18 cellular contexts compared by ENCODE assay signal in genomic region chr9:136784997-136785361, GRCh38. TPM values are rescaled to one million over a fixed set of nuclear protein-coding genes. Genes with fewer than 3 reads are reported as not detected.
DNase-seq lines count a peak whose midpoint lies in the region; ATAC-seq and TF ChIP-seq lines count a peak whose summit lies in the region.
"Had no signal": no experiment of that assay in that cellular context is flagged by ENCODE, and none has a peak within 500 bp of the region (broad histone marks: within the 10 kb centered on the region; RNA-seq: fewer than 3 reads in every experiment).

No MANE protein-coding gene starts in this region.

- TF ChIP-seq CTCF in foreskin fibroblast (IDR thresholded peaks at IDR 0.05; ENCODE audit: low read depth, low read length), result no peak

- no peaks in the 10 kb centered on the region for H3K36me3 Mint-ChIP-seq in activated CD8-positive, alpha-beta memory T cell treated with anti-CD3 and anti-CD28 coated beads, Interleukin-2, amount 10 ng/mL, durations not matched to agents 7 days and 5 days
- H3K36me3 Mint-ChIP-seq in T-cell, result no peaks in the 10 kb centered on the region
- H3K36me3 Mint-ChIP-seq in stimulated activated effector memory CD8-positive, alpha-beta T cell treated with anti-CD3 and anti-CD28 coated beads, Interleukin-12 subunit alpha, Interleukin-12 subunit beta, amount 100 ng/mL, for 72 hours, result no peaks in the 10 kb centered on the region
- H3K36me3 Mint-ChIP-seq: CD8-positive, alpha-beta T cell had no signal

- peaks cover 19% of the 10 kb centered on the region for H3K4me1 Mint-ChIP-seq in activated CD8-positive, alpha-beta memory T cell treated with anti-CD3 and anti-CD28 coated beads, Interleukin-2, amount 10 ng/mL, durations not matched to agents 7 days and 5 days
- H3K4me1 Mint-ChIP-seq in T-cell, result peaks cover 0 to 11% (median 5%) of the 10 kb centered on the region in 3 donors
- peaks cover 24% of the 10 kb centered on the region for H3K4me1 Mint-ChIP-seq in stimulated activated effector memory CD8-positive, alpha-beta T cell treated with anti-CD3 and anti-CD28 coated beads, Interleukin-12 subunit alpha, Interleukin-12 subunit beta, amount 100 ng/mL, for 72 hours

- POLR2A ChIA-PET in T-cell (lab: Charles Lee), result no interaction called here

- no peak for DNase-seq in activated CD8-positive, alpha-beta memory T cell treated with anti-CD3 and anti-CD28 coated beads, Interleukin-2, amount 10 ng/mL, durations not matched to agents 7 days and 5 days
- no peak for DNase-seq in activated CD8-positive, alpha-beta memory T cell treated with anti-CD3 and anti-CD28 coated beads for 24 hours
- peak in 1 of 34 experiments; percentile 28 for DNase-seq in T-cell
- DNase-seq in erythroblast (lab: John Stamatoyannopoulos, UW), result peak; percentile 75 to 88
- DNase-seq in stimulated activated effector memory CD8-positive, alpha-beta T cell treated with anti-CD3 and anti-CD28 coated beads, Interleukin-12 subunit alpha, Interleukin-12 subunit beta, amount 100 ng/mL, for 72 hours (ENCODE audit: low spot score in 2 of 2), result no peak
- DNase-seq in foreskin fibroblast, result no peak
- no peak for DNase-seq in MG63
- DNase-seq in ACHN, result no peak
- DNase-seq: 8988T; CD8-positive, alpha-beta T cell; cerebellar nuclear complex; EL; H7; NCI-H2107 had no signal

- no peak overlapping the region for H3K27ac Mint-ChIP-seq in activated CD8-positive, alpha-beta memory T cell treated with anti-CD3 and anti-CD28 coated beads, Interleukin-2, amount 10 ng/mL, durations not matched to agents 7 days and 5 days
- no peak overlapping the region for H3K27ac Mint-ChIP-seq in T-cell
- H3K27ac Mint-ChIP-seq in stimulated activated effector memory CD8-positive, alpha-beta T cell treated with anti-CD3 and anti-CD28 coated beads, Interleukin-12 subunit alpha, Interleukin-12 subunit beta, amount 100 ng/mL, for 72 hours, result peak overlapping the region; percentile 38
- H3K27ac Mint-ChIP-seq: CD8-positive, alpha-beta T cell had no signal

- CTCF ChIA-PET in activated CD8-positive, alpha-beta memory T cell treated with anti-CD3 and anti-CD28 coated beads, Interleukin-2, amount 10 ng/mL, durations not matched to agents 7 days and 5 days (lab: Charles Lee), result interaction anchor here (1.2 to 3.9 kb wide), 4 partner anchors 22 to 250 kb away, joined by 3 to 32 read pairs (median 5); partner anchors contain the start of genes ABCA2 and AJM1
- CTCF ChIA-PET in T-cell (lab: Charles Lee), result no interaction called here

- H3K27me3 ChIP-seq in MG63, result no peaks in the 10 kb centered on the region; the same call in 1 of the 2 replicates
- H3K27me3 ChIP-seq: right atrium auricular region had no signal

- no peaks in the 10 kb centered on the region for H3K9me3 ChIP-seq in MG63
- H3K9me3 ChIP-seq: right atrium auricular region had no signal

- in situ Hi-C loops in ACHN (cut with HindIII; ENCODE audit: low pct_ligation_motif_present, low pct_unique_long_range_greater_than_20kb, low sequenced_read_pairs), result no loop called here

- ATAC-seq in activated CD8-positive, alpha-beta memory T cell treated with anti-CD3 and anti-CD28 coated beads, Interleukin-2, amount 10 ng/mL, durations not matched to agents 7 days and 5 days, result peak; percentile 41
- ATAC-seq in T-cell (replicated peaks in 1 of 4), result peak in 3 of 4 experiments; percentile 36 to 60 (median 39)
- ATAC-seq in stimulated activated effector memory CD8-positive, alpha-beta T cell treated with anti-CD3 and anti-CD28 coated beads, Interleukin-12 subunit alpha, Interleukin-12 subunit beta, amount 100 ng/mL, for 72 hours, result peak; percentile 70
- ATAC-seq: CD8-positive, alpha-beta T cell had no signal

- TF ChIP-seq POLR2A in erythroblast (IDR thresholded peaks at IDR 0.05; ENCODE audit: low read length), result peak; percentile 49

- no peaks in the 10 kb centered on the region for H3K36me3 ChIP-seq in MG63
- H3K36me3 ChIP-seq: right atrium auricular region had no signal

- H3K4me3 Mint-ChIP-seq in activated CD8-positive, alpha-beta memory T cell treated with anti-CD3 and anti-CD28 coated beads, Interleukin-2, amount 10 ng/mL, durations not matched to agents 7 days and 5 days, result no peak overlapping the region
- no peak overlapping the region for H3K4me3 Mint-ChIP-seq in T-cell
- no peak overlapping the region for H3K4me3 Mint-ChIP-seq in stimulated activated effector memory CD8-positive, alpha-beta T cell treated with anti-CD3 and anti-CD28 coated beads, Interleukin-12 subunit alpha, Interleukin-12 subunit beta, amount 100 ng/mL, for 72 hours
- H3K4me3 Mint-ChIP-seq: CD8-positive, alpha-beta T cell; neural crest cell had no signal

- no peak overlapping the region for H3K4me3 ChIP-seq in foreskin fibroblast (ENCODE audit: low read depth in 1 of 2, low read length in 2 of 2)
- no peak overlapping the region for H3K4me3 ChIP-seq in MG63
- H3K4me3 ChIP-seq: right atrium auricular region had no signal

- H3K9me3 Mint-ChIP-seq in activated CD8-positive, alpha-beta memory T cell treated with anti-CD3 and anti-CD28 coated beads, Interleukin-2, amount 10 ng/mL, durations not matched to agents 7 days and 5 days (ENCODE audit: low read depth), result no peaks in the 10 kb centered on the region
- no peaks in the 10 kb centered on the region for H3K9me3 Mint-ChIP-seq in T-cell
- H3K9me3 Mint-ChIP-seq in stimulated activated effector memory CD8-positive, alpha-beta T cell treated with anti-CD3 and anti-CD28 coated beads, Interleukin-12 subunit alpha, Interleukin-12 subunit beta, amount 100 ng/mL, for 72 hours, result no peaks in the 10 kb centered on the region
- H3K9me3 Mint-ChIP-seq: CD8-positive, alpha-beta T cell; neural crest cell had no signal

- H3K27me3 Mint-ChIP-seq in activated CD8-positive, alpha-beta memory T cell treated with anti-CD3 and anti-CD28 coated beads, Interleukin-2, amount 10 ng/mL, durations not matched to agents 7 days and 5 days, result peaks cover 27% of the 10 kb centered on the region
- H3K27me3 Mint-ChIP-seq in T-cell, result peaks cover 0 to 3% of the 10 kb centered on the region in 2 donors

RNA-seq across cellular contexts. Expression of gene TMEM141, which starts 6.2 kb away (rescaled TPM):
- total RNA-seq in activated CD8-positive, alpha-beta memory T cell treated with anti-CD3 and anti-CD28 coated beads, Interleukin-2, amount 10 ng/mL, durations not matched to agents 7 days and 5 days, result 10 to 100 TPM; 31.7 to 32.8 TPM
- total RNA-seq in T-cell, result 10 to 100 TPM; 24.4 to 53.5 (median 45.8) TPM
- 53.9 and 57.5 TPM in 2 replicates for total RNA-seq in MG63 (2014; rRNA removed; shearing (Covaris generic); ENCODE audit: low replicate concordance)

RNA-seq across cellular contexts. Expression of gene CCDC183, which starts 11.2 kb away (rescaled TPM):
- under 1 TPM; 0.26 to 0.91 TPM for total RNA-seq in activated CD8-positive, alpha-beta memory T cell treated with anti-CD3 and anti-CD28 coated beads, Interleukin-2, amount 10 ng/mL, durations not matched to agents 7 days and 5 days
- 1 to 10 TPM; 1.9 to 2.9 (median 2.3) TPM for total RNA-seq in T-cell
- not detected in 2 replicates for total RNA-seq in MG63 (2014; rRNA removed; shearing (Covaris generic); ENCODE audit: low replicate concordance)

RNA-seq across cellular contexts. Expression of gene LCN15, which starts 20.7 kb away (rescaled TPM):
- total RNA-seq in activated CD8-positive, alpha-beta memory T cell treated with anti-CD3 and anti-CD28 coated beads, Interleukin-2, amount 10 ng/mL, durations not matched to agents 7 days and 5 days, result not detected
- not detected for total RNA-seq in T-cell
- total RNA-seq in MG63 (2014; rRNA removed; shearing (Covaris generic); ENCODE audit: low replicate concordance), result not detected in 2 replicates
- total RNA-seq: CD8-positive, alpha-beta T cell; fibroblast of villous mesenchyme; H7; lower leg skin; neural crest cell had no signal

RNA-seq across cellular contexts. Expression of gene RABL6, which starts 22.8 kb away (rescaled TPM):
- 100 to 1,000 TPM; 113 to 123 TPM for total RNA-seq in activated CD8-positive, alpha-beta memory T cell treated with anti-CD3 and anti-CD28 coated beads, Interleukin-2, amount 10 ng/mL, durations not matched to agents 7 days and 5 days
- 10 to 100 TPM; 60.5 to 86.7 (median 82.8) TPM for total RNA-seq in T-cell
- 67.4 and 101 TPM in 2 replicates for total RNA-seq in MG63 (2014; rRNA removed; shearing (Covaris generic); ENCODE audit: low replicate concordance)

RNA-seq across cellular contexts. Expression of gene LCN8, which starts 26.9 kb away (rescaled TPM):
- total RNA-seq in activated CD8-positive, alpha-beta memory T cell treated with anti-CD3 and anti-CD28 coated beads, Interleukin-2, amount 10 ng/mL, durations not matched to agents 7 days and 5 days, result not detected
- under 1 TPM in 1 of 5 donors, not detected in 4; 0.16 TPM for total RNA-seq in T-cell
- total RNA-seq in MG63 (2014; rRNA removed; shearing (Covaris generic); ENCODE audit: low replicate concordance), result not detected in 2 replicates
- total RNA-seq: CD8-positive, alpha-beta T cell; fibroblast of villous mesenchyme; H7; lower leg skin; neural crest cell; right atrium auricular region had no signal

Comparison
In these comparisons a context has a peak if more than half of its experiments do, and no peak if none do; other contexts are left out.
1. DNase-seq: peak in erythroblast (2 of 2); none in activated CD8-positive, alpha-beta memory T cell treated with anti-CD3 and anti-CD28 coated beads, Interleukin-2, amount 10 ng/mL, durations not matched to agents 7 days and 5 days (single experiment), activated CD8-positive, alpha-beta memory T cell treated with anti-CD3 and anti-CD28 coated beads for 24 hours (single experiment), stimulated activated effector memory CD8-positive, alpha-beta T cell treated with anti-CD3 and anti-CD28 coated beads, Interleukin-12 subunit alpha, Interleukin-12 subunit beta, amount 100 ng/mL, for 72 hours (0 of 2), foreskin fibroblast (0 of 2), MG63 (single experiment) and ACHN (single experiment).
2. Peak in every context shown above with its lines, with median percentiles within 50 percentile points of each other: ATAC-seq.